ENCODE assay signal across 10 cellular contexts in the genomic region with DNA sequence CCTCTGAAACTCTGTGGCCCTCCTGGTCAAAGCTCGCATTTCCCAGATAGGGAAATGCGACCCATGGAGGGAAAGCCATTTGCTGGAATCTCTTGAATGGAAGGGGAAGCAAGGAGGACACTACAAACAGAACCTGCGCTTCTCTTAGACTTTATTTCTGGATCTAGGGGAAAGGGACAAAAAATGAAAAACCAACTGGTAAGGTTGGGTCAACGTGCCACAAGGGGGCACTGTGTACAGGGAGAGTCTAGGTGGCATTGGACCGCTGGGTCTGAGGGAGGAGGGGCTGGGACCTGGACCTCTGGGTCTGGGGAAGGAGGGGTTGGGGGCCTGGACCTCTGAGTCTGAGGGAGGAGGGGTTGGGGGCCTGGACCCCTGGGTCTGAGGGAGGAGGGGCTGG. TPM values are rescaled to one million over a fixed set of nuclear protein-coding genes. Genes with fewer than 3 reads are reported as not detected.
DNase-seq lines count a peak whose midpoint lies in the region; ATAC-seq and TF ChIP-seq lines count a peak whose summit lies in the region.
"Had no signal": no experiment of that assay in that cellular context is flagged by ENCODE, and none has a peak within 500 bp of the region (broad histone marks: within the 10 kb centered on the region; RNA-seq: fewer than 3 reads in every experiment).

No MANE protein-coding gene starts in this region.

- no peak for TF ChIP-seq EP300 in gastroesophageal sphincter (IDR thresholded peaks at IDR 0.05)

- no peak for TF ChIP-seq POLR2A in thyroid gland (IDR thresholded peaks at IDR 0.05)
- no peak for TF ChIP-seq POLR2A in gastroesophageal sphincter (IDR thresholded peaks at IDR 0.05)

- peak; percentile 46 for TF ChIP-seq CTCF in AG04450 (IDR thresholded peaks at IDR 0.05; ENCODE audit: low read depth, low read length)
- TF ChIP-seq CTCF in H9 (conservative IDR thresholded peaks at IDR 0.05) = peak; percentile 73
- peak; percentile 55 for TF ChIP-seq CTCF in WTC11 (IDR thresholded peaks at IDR 0.05)
- peak; percentile 37 for TF ChIP-seq CTCF in fibroblast of villous mesenchyme (IDR thresholded peaks at IDR 0.05; ENCODE audit: insufficient read depth, low read depth, low read length)
- TF ChIP-seq CTCF in thyroid gland (IDR thresholded peaks at IDR 0.05) = peak in 3 of 6 experiments; percentile 30 to 43 (median 38)
- TF ChIP-seq CTCF in gastroesophageal sphincter (IDR thresholded peaks at IDR 0.05) = peak in 1 of 4 experiments; percentile 11

- H3K9ac ChIP-seq in H9 (ENCODE audit: extremely low read depth, insufficient read length, low read length) = no peak overlapping the region

- H3K79me2 ChIP-seq in H9 (ENCODE audit: insufficient read depth, low read length) = no peaks in the 10 kb centered on the region

- H3K4me3 ChIP-seq in AG04450 (ENCODE audit: low read depth, low read length) = no peak overlapping the region
- H3K4me3 ChIP-seq in fibroblast of villous mesenchyme (ENCODE audit: low read depth, low read length) = no peak overlapping the region
- no peak overlapping the region for H3K4me3 ChIP-seq in thyroid gland (replicated peaks in 1 of 3)
- H3K4me3 ChIP-seq in gastroesophageal sphincter = no peak overlapping the region

- H3K27ac ChIP-seq in AG04450 (ENCODE audit: low read depth, low read length) (no peak overlapping the region), H9 (ENCODE audit: insufficient read length, low read depth, low read length) (no peak overlapping the region), thyroid gland (no peak overlapping the region), gastroesophageal sphincter (no peak overlapping the region)

- H3K18ac ChIP-seq in H9 (ENCODE audit: insufficient read length, low read depth, low read length) = no peak overlapping the region

- H3K14ac ChIP-seq in H9 (ENCODE audit: insufficient read depth, low read length) = no peak overlapping the region

- no peak overlapping the region for H2AK5ac ChIP-seq in H9 (ENCODE audit: insufficient read length, low read length)

- H3K27me3 Mint-ChIP-seq in H9 (ENCODE audit: low read depth) (peaks cover 51% of the 10 kb centered on the region), WTC11 (ENCODE audit: low read depth) (peaks cover 28% of the 10 kb centered on the region)

- DNase-seq in AG04450 (ENCODE audit: low read depth, low spot score) (no peak), H9 (peak; percentile 77), WTC11 (ENCODE audit: low spot score) (peak; percentile 83), fibroblast of villous mesenchyme (ENCODE audit: low read depth) (no peak), thyroid gland (peak; percentile 47 to 65), NCI-H524 (lab: John Stamatoyannopoulos, UW) (no peak)

- H3K56ac ChIP-seq in H9 (ENCODE audit: insufficient read length, low read depth, low read length) = no peak overlapping the region

- H2AFZ ChIP-seq in H9 (ENCODE audit: low read length) = no peak overlapping the region

- H3K4ac ChIP-seq in H9 (ENCODE audit: low read depth, low read length) = no peak overlapping the region

- POLR2A ChIA-PET in AG04450 (lab: Yijun Ruan, JAX) (no interaction called here), WTC11 (lab: Charles Lee) (no interaction called here)

- ATAC-seq in WTC11 = no peak
- no peak for ATAC-seq in gastroesophageal sphincter
- ATAC-seq in GM18873 (IDR thresholded peaks at IDR 0.05; ENCODE audit: low FRiP score, unreplicated experiment) = no peak

- peaks cover 7% of the 10 kb centered on the region for H3K23me2 ChIP-seq in H9 (ENCODE audit: insufficient read length, low read depth, low read length, poor library complexity, severe bottlenecking)

- peaks cover 18 to 26% of the 10 kb centered on the region in 2 experiments for H3K4me1 Mint-ChIP-seq in H9
- peaks cover 16% of the 10 kb centered on the region for H3K4me1 Mint-ChIP-seq in WTC11

- H3K4me1 ChIP-seq in H9 (ENCODE audit: insufficient read depth, low read length) (no peaks in the 10 kb centered on the region), thyroid gland (peaks cover 6 to 8% of the 10 kb centered on the region in 2 donors), gastroesophageal sphincter (peaks cover 0 to 8% (median 0%) of the 10 kb centered on the region in 3 donors)

- H3K9me3 Mint-ChIP-seq in H9 (no peaks in the 10 kb centered on the region; a peak in 1 of 5 replicates), WTC11 (no peaks in the 10 kb centered on the region)

- H4K91ac ChIP-seq in H9 (ENCODE audit: insufficient read length, low read depth, low read length) = no peak overlapping the region

- intact Hi-C loops in thyroid gland (cut with DNase I) = no loop called here

- H3K4me2 ChIP-seq in H9 (ENCODE audit: insufficient read depth, insufficient read length, low read length) = no peak overlapping the region

- H3K36me3 Mint-ChIP-seq in H9 (ENCODE audit: insufficient read depth in 1 of 3, low read depth in 3 of 3) (no peaks in the 10 kb centered on the region), WTC11 (no peaks in the 10 kb centered on the region)
- H3K36me3 Mint-ChIP-seq: activated naive CD8-positive, alpha-beta T cell had no signal

- no peak overlapping the region for H4K5ac ChIP-seq in H9 (ENCODE audit: insufficient read length, low read depth, low read length)

- no peak overlapping the region for H2BK120ac ChIP-seq in H9 (ENCODE audit: low read depth, low read length, poor library complexity, severe bottlenecking)

- WGBS in H9 (ENCODE audit: extremely low coverage, insufficient read length, low lambda C conversion rate) = no CpG with 5 or more reads among the region's 5 CpGs
- 25 to 28% methylated on average over 5 of the region's 5 CpGs for WGBS in thyroid gland, 2 donors
- 15 to 20% methylated on average over 2 to 3 of the region's 5 CpGs for WGBS in gastroesophageal sphincter (ENCODE audit: low coverage in 1 of 2), 2 donors

- H4K8ac ChIP-seq in H9 (replicated peaks; ENCODE audit: insufficient read length, low read depth, low read length) = no peak overlapping the region

- H2BK20ac ChIP-seq in H9 (ENCODE audit: low read depth, low read length, poor library complexity, severe bottlenecking) = no peak overlapping the region

- H3K23ac ChIP-seq in H9 (ENCODE audit: insufficient read length, low read depth, low read length) = no peak overlapping the region

- H3K27ac Mint-ChIP-seq in H9 = no peak overlapping the region
- no peak overlapping the region for H3K27ac Mint-ChIP-seq in WTC11
- H3K27ac Mint-ChIP-seq: activated naive CD8-positive, alpha-beta T cell had no signal

- H3T11ph ChIP-seq in H9 (ENCODE audit: low read length) = no peak overlapping the region

- H3K79me1 ChIP-seq in H9 (ENCODE audit: insufficient read depth, low read depth, low read length, poor library complexity, severe bottlenecking) = no peaks in the 10 kb centered on the region

- H2BK12ac ChIP-seq in H9 (ENCODE audit: insufficient read length, low read depth, low read length) = no peak overlapping the region

- H3K36me3 ChIP-seq in thyroid gland (no peaks in the 10 kb centered on the region), gastroesophageal sphincter (no peaks in the 10 kb centered on the region)

- no peak overlapping the region for H2BK5ac ChIP-seq in H9 (ENCODE audit: insufficient read length, low read length)

- CTCF ChIA-PET in AG04450 (lab: Charles Lee) = interaction anchor here (0.6 to 1.6 kb wide), 2 partner anchors 16 to 188 kb away, joined by 5 to 12 read pairs; no protein-coding TSS in a partner anchor
- CTCF ChIA-PET in WTC11 (lab: Charles Lee) = interaction anchor here (0.5 to 1.9 kb wide), 3 partner anchors 16 to 188 kb away, joined by 3 to 7 read pairs (median 4); no protein-coding TSS in a partner anchor

- H3K27me3 ChIP-seq in AG04450 (ENCODE audit: control insufficient read depth, insufficient read depth, low read length) (peaks cover 3% of the 10 kb centered on the region), H9 (ENCODE audit: insufficient read depth, low read length) (peaks cover 10% of the 10 kb centered on the region; the same call in 1 of the 2 replicates), thyroid gland (no peaks in the 10 kb centered on the region), gastroesophageal sphincter (peaks cover 81% of the 10 kb centered on the region)

- H3K9me3 ChIP-seq in AG04450 (ENCODE audit: control insufficient read depth, insufficient read depth, low read length) (peaks cover 4% of the 10 kb centered on the region; the same call in 1 of the 2 replicates), H9 (ENCODE audit: control insufficient read depth, low read depth, low read length) (no peaks in the 10 kb centered on the region), thyroid gland (no peaks in the 10 kb centered on the region), gastroesophageal sphincter (peaks cover 0 to 6% (median 0%) of the 10 kb centered on the region in 3 donors)

- H2BK15ac ChIP-seq in H9 (ENCODE audit: low read depth, low read length) = no peak overlapping the region

- H3K4me3 Mint-ChIP-seq in H9 (peak overlapping the region in 1 of 2 experiments; percentile 49; a peak in 1 of 5 replicates), WTC11 (no peak overlapping the region)
- H3K4me3 Mint-ChIP-seq: activated naive CD8-positive, alpha-beta T cell had no signal

- no peaks in the 10 kb centered on the region for H4K20me1 ChIP-seq in H9 (ENCODE audit: control insufficient read depth, insufficient read depth, insufficient read length)

RNA-seq across cellular contexts. Expression of a gene that starts 5.0 kb away (rescaled TPM):
- polyA plus RNA-seq in AG04450 (2011; rRNA removed) = not detected in 2 replicates
- polyA minus RNA-seq in AG04450 (2011; rRNA and poly(A)+ RNA removed) = not detected in 2 replicates
- total RNA-seq in H9 (2021) (0.48 TPM in 1 of 2 replicates, not detected in the other), WTC11 (2021) (0.27 to 0.82 TPM (median 0.70 TPM) in 3 replicates), fibroblast of villous mesenchyme (not detected in 2 replicates), thyroid gland (1 to 10 TPM in 3 of 4 donors, not detected in 1; 1.1 to 3.1 (median 1.9) TPM), gastroesophageal sphincter (not detected)
- total RNA-seq: renal cortical epithelial cell had no signal

RNA-seq across cellular contexts. Expression of a gene that starts 33.0 kb away (rescaled TPM):
- not detected in 2 replicates for polyA plus RNA-seq in AG04450 (2011; rRNA removed)
- not detected in 2 replicates for polyA minus RNA-seq in AG04450 (2011; rRNA and poly(A)+ RNA removed)
- total RNA-seq in H9 (2021) (not detected in 2 replicates), WTC11 (2021) (0.18 to 0.46 TPM in 2 of 3 replicates, not detected in the other), fibroblast of villous mesenchyme (not detected in 2 replicates), thyroid gland (10 to 100 TPM in 1 of 4 donors, 1 to 10 TPM in 3; 2.8 to 11.0 (median 5.0) TPM), gastroesophageal sphincter (not detected)
- total RNA-seq: renal cortical epithelial cell had no signal

RNA-seq across cellular contexts. Expression of a gene that starts 46.6 kb away (rescaled TPM):
- polyA plus RNA-seq in AG04450 (2011; rRNA removed) = not detected in 2 replicates
- polyA minus RNA-seq in AG04450 (2011; rRNA and poly(A)+ RNA removed) = not detected in 2 replicates
- total RNA-seq in H9 (2021) = not detected in 2 replicates
- 0.66 to 1.0 TPM (median 0.69 TPM) in 3 replicates for total RNA-seq in WTC11 (2021)
- not detected in 2 replicates for total RNA-seq in fibroblast of villous mesenchyme
- under 1 TPM in 1 of 4 donors, not detected in 3; 0.44 TPM for total RNA-seq in thyroid gland
- total RNA-seq in gastroesophageal sphincter = 1 to 10 TPM in 1 of 4 donors, not detected in 3; 1.2 TPM

RNA-seq across cellular contexts. Expression of a gene that starts 51.5 kb away (rescaled TPM):
- polyA plus RNA-seq in AG04450 (2011; rRNA removed) = not detected in 2 replicates
- polyA minus RNA-seq in AG04450 (2011; rRNA and poly(A)+ RNA removed) = not detected in 2 replicates
- total RNA-seq in H9 (2021) = not detected in 2 replicates
- total RNA-seq in WTC11 (2021) = 0.13 to 0.25 TPM (median 0.16 TPM) in 3 replicates
- not detected in 2 replicates for total RNA-seq in fibroblast of villous mesenchyme
- total RNA-seq in thyroid gland = 1 to 10 TPM in 1 of 4 donors, under 1 TPM in 1, not detected in 2; 0.54 to 1.3 TPM
- not detected for total RNA-seq in gastroesophageal sphincter
- total RNA-seq: renal cortical epithelial cell had no signal

Comparison
In these comparisons a context has a peak if more than half of its experiments do, and no peak if none do; other contexts are left out.
1. DNase-seq: peak in H9 (single experiment), WTC11 (single experiment) and thyroid gland (2 of 2); none in AG04450 (single experiment), fibroblast of villous mesenchyme (single experiment) and NCI-H524 (0 of 2).